In genomic region chr10:91162050-91162494, GRCh38 we compare ENCODE assay signal across 8 cellular contexts. TPM values are rescaled to one million over a fixed set of nuclear protein-coding genes. Genes with fewer than 3 reads are reported as not detected.
A peak's percentile ranks its signal among the peaks of the same experiment; 100 is the strongest.
DNase-seq lines count a peak whose midpoint lies in the region; ATAC-seq, FAIRE-seq and TF ChIP-seq lines count a peak whose summit lies in the region.

No MANE protein-coding gene starts in this region.

- TF ChIP-seq POLR2A in A549 (IDR thresholded peaks at IDR 0.05; ENCODE audit: low read length): no peak

- no peak for FAIRE-seq in A549 (lab: Jason Lieb, UNC)
- no peak for FAIRE-seq in pancreas (lab: Jason Lieb, UNC)

- TF ChIP-seq CTCF in A549 (IDR thresholded peaks at IDR 0.05): no peak
- TF ChIP-seq CTCF in fibroblast of pulmonary artery (IDR thresholded peaks at IDR 0.05; ENCODE audit: low read length, missing control alignments): no peak
- no peak for TF ChIP-seq CTCF in pancreas (IDR thresholded peaks at IDR 0.05)

- H3K36me3 ChIP-seq in H7 (replicated peaks; ENCODE audit: control insufficient read depth, insufficient read depth, low read length) (no peaks in the 10 kb centered on the region), pancreas (no peaks in the 10 kb centered on the region)

- ATAC-seq in A549 (peak; percentile 16 to 52; a peak in 5 of 6 replicates), pancreas (peak in 3 of 4 donors; percentile 9 to 12 (median 11))

- DNase-seq in A549 (ENCODE audit: low read depth in 1 of 2, low spot score in 1 of 2): peak; percentile 28 to 32
- no peak for DNase-seq in H7
- DNase-seq in activated CD4-positive, alpha-beta T cell treated with anti-CD3 and anti-CD28 coated beads for 4 hours: peak; percentile 15
- peak; percentile 6 for DNase-seq in fibroblast of pulmonary artery (ENCODE audit: low read depth)
- DNase-seq in pancreas: no peak
- DNase-seq in stimulated activated naive CD4-positive, alpha-beta T cell treated with Interleukin-2 at 50 U/mL for 16 hours (lab: John Stamatoyannopoulos, UW): no peak
- DNase-seq in NCI-H82 (lab: John Stamatoyannopoulos, UW): no peak
- no peak for DNase-seq in NCI-H2029 treated with DMSO at 0.1 percent for 48 hours (lab: John Stamatoyannopoulos, UW)

- TF ChIP-seq RAD21 in A549 (conservative IDR thresholded peaks at IDR 0.05 in 1 of 2, IDR thresholded peaks at IDR 0.05 in 1 of 2): no peak

- H3K27ac ChIP-seq in A549: peak overlapping the region; percentile 93 to 98
- H3K27ac ChIP-seq in pancreas: peak overlapping the region; percentile 67 to 96 (median 81)

- CTCF ChIA-PET in A549 (lab: Yijun Ruan, JAX): interaction anchor here (0.6 to 1.1 kb wide), 4 partner anchors 9 to 282 kb away, joined by 3 to 4 read pairs (median 3); no protein-coding TSS in a partner anchor

- H3K4me1 ChIP-seq in A549: peaks cover 35% of the 10 kb centered on the region
- no peaks in the 10 kb centered on the region for H3K4me1 ChIP-seq in pancreas

- H3K4me2 ChIP-seq in A549: peak overlapping the region; percentile 79

- H3K27me3 ChIP-seq in H7 (ENCODE audit: control insufficient read depth, insufficient read depth, low read length): peaks cover 66% of the 10 kb centered on the region
- no peaks in the 10 kb centered on the region for H3K27me3 ChIP-seq in pancreas

- H3K9me3 ChIP-seq in A549 (no peaks in the 10 kb centered on the region), pancreas (no peaks in the 10 kb centered on the region)

- peak overlapping the region; percentile 99 for H3K4me3 ChIP-seq in A549
- peak overlapping the region; percentile 36 for H3K4me3 ChIP-seq in H7 (ENCODE audit: insufficient read depth, low read depth, low read length)
- peak overlapping the region; percentile 64 for H3K4me3 ChIP-seq in fibroblast of pulmonary artery (replicated peaks; ENCODE audit: low read depth, low read length)
- H3K4me3 ChIP-seq in pancreas: peak overlapping the region; percentile 59 to 89 (median 70)

- TF ChIP-seq EP300 in A549 (IDR thresholded peaks at IDR 0.05): no peak

- POLR2A ChIA-PET in A549 (lab: Yijun Ruan, JAX): interaction anchor here (0.8 to 0.9 kb wide), 2 partner anchors 20 to 22 kb away, joined by 3 read pairs; no protein-coding TSS in a partner anchor

- intact Hi-C loops in pancreas (cut with DNase I): no loop called here

- 14% methylated on average over 11 of the region's 13 CpGs for WGBS in A549 (ENCODE audit: missing lambda C conversion rate)
- WGBS in pancreas, 2 donors: 8% methylated on average over 13 of the region's 13 CpGs

TF ChIP-seq in A549, 52 proteins besides CTCF, POLR2A, EP300 and RAD21:
- TF ChIP-seq RARB (CRISPR knock-in tag; IDR thresholded peaks at IDR 0.05): no peak
- TF ChIP-seq TP53 (CRISPR knock-in tag; IDR thresholded peaks at IDR 0.05): no peak
- no peak for TF ChIP-seq CBX2 (IDR thresholded peaks at IDR 0.05; ENCODE audit: borderline replicate concordance, low read depth)
- no peak for TF ChIP-seq REST (IDR thresholded peaks at IDR 0.05)
- TF ChIP-seq CEBPB (IDR thresholded peaks at IDR 0.05): no peak
- no peak for TF ChIP-seq E2F6 (IDR thresholded peaks at IDR 0.05; ENCODE audit: borderline replicate concordance, low read depth)

RNA-seq across cellular contexts. Expression of gene PCGF5, which starts 58.4 kb away (rescaled TPM):
- polyA plus RNA-seq in A549 (2011; rRNA removed): 37.9 and 39.9 TPM in 2 replicates
- polyA plus RNA-seq in A549 (2012; cell fraction: cytosol; rRNA removed): 25.8 and 29.5 TPM in 2 replicates
- polyA plus RNA-seq in A549 (2012; cell fraction: nucleus; rRNA removed): 9.1 and 15.0 TPM in 2 replicates
- polyA plus RNA-seq in A549 (2017; fragmentation: RNase III; extraction: RNeasy Plus Mini Kit Qiagen cat#74134 plus additional on column Dnase treatment): 26.3 to 29.2 TPM (median 28.5 TPM) in 3 replicates
- 23.8 and 27.4 TPM in 2 replicates for polyA minus RNA-seq in A549 (2011; rRNA and poly(A)+ RNA removed)
- 4.8 TPM in 2 replicates for total RNA-seq in H7 (2014; rRNA removed; shearing (Covaris generic))
- total RNA-seq in pancreas: 10 to 100 TPM; 13.3 to 23.2 (median 17.7) TPM
- polyA plus RNA-seq in pancreas: 10 to 100 TPM; 12.7 to 14.6 TPM

Comparison
In these comparisons a context has a peak if more than half of its experiments do, and no peak if none do; other contexts are left out.
1. DNase-seq: peak in A549 (2 of 2), activated CD4-positive, alpha-beta T cell treated with anti-CD3 and anti-CD28 coated beads for 4 hours (2 of 2) and fibroblast of pulmonary artery (single experiment); none in H7 (single experiment), pancreas (0 of 6), stimulated activated naive CD4-positive, alpha-beta T cell treated with Interleukin-2 at 50 U/mL for 16 hours (single experiment), NCI-H82 (single experiment) and NCI-H2029 treated with DMSO at 0.1 percent for 48 hours (single experiment).
2. H3K4me3 ChIP-seq: peak in every context shown above with its lines; median percentile 99 in A549; 70 in pancreas; 64 in fibroblast of pulmonary artery; 36 in H7.